Comparison of ENCODE assay signal across 23 cellular contexts in genomic region chr2:215601990-215602721, GRCh38.
DNase-seq lines count a peak whose midpoint lies in the region; ATAC-seq and TF ChIP-seq lines count a peak whose summit lies in the region.
"Had no signal": no experiment of that assay in that cellular context is flagged by ENCODE, and none has a peak within 500 bp of the region (broad histone marks: within the 10 kb centered on the region; RNA-seq: fewer than 3 reads in every experiment).

No MANE protein-coding gene starts in this region.

- intact Hi-C loops in IMR-90 (cut with micrococcal nuclease) = no loop called here

- H4K5ac ChIP-seq in IMR-90 (ENCODE audit: low read depth, low read length) = no peak overlapping the region; the same call in 1 of the 2 replicates

- H3K4me1 ChIP-seq in IMR-90 (ENCODE audit: control insufficient read depth, insufficient read depth, low read length) (peaks cover 2% of the 10 kb centered on the region), right atrium auricular region (no peaks in the 10 kb centered on the region)
- H3K4me1 ChIP-seq: A549, esophagus squamous epithelium had no signal

- H3K9ac ChIP-seq in IMR-90 (ENCODE audit: low read depth, low read length) = no peak overlapping the region

- H3K14ac ChIP-seq in IMR-90 (replicated peaks; ENCODE audit: low read depth, low read length) = no peak overlapping the region

- CTCF ChIA-PET in IMR-90 (lab: Yijun Ruan, JAX) = interaction anchor here (0.6 kb wide), 1 partner anchor 213 kb away, joined by 3 read pairs; no protein-coding TSS in a partner anchor

- no peak for ATAC-seq in IMR-90 (ENCODE audit: low read depth)
- no peak for ATAC-seq in HG03280 (IDR thresholded peaks at IDR 0.05; ENCODE audit: unreplicated experiment)
- ATAC-seq: A549, K562, mucosa of descending colon had no signal

- in situ Hi-C loops in IMR-90 (cut with MboI; ENCODE audit: low sequenced_read_pairs) = no loop called here

- H3K36me3 ChIP-seq in IMR-90 (ENCODE audit: control insufficient read depth, insufficient read depth, low read length) = no peaks in the 10 kb centered on the region
- no peaks in the 10 kb centered on the region for H3K36me3 ChIP-seq in right atrium auricular region
- H3K36me3 ChIP-seq: esophagus squamous epithelium, transverse colon had no signal

- H3K79me1 ChIP-seq in IMR-90 (ENCODE audit: low read depth in 1 of 2, low read length in 2 of 2) = no peaks in the 10 kb centered on the region

- no peak overlapping the region for H3K4ac ChIP-seq in IMR-90 (ENCODE audit: low read depth, low read length)

- H3K9me3 ChIP-seq in IMR-90 (ENCODE audit: control insufficient read depth, insufficient read depth, low read length) (no peaks in the 10 kb centered on the region), right atrium auricular region (no peaks in the 10 kb centered on the region)
- H3K9me3 ChIP-seq: A549, esophagus squamous epithelium, mucosa of descending colon, transverse colon had no signal

- POLR2A ChIA-PET in IMR-90 (lab: Charles Lee; ENCODE audit: unreplicated experiment) = interaction anchor here (0.6 kb wide), 1 partner anchor 339 kb away, joined by 6 read pairs; no protein-coding TSS in a partner anchor

- no peak for TF ChIP-seq CTCF in AG09309 (IDR thresholded peaks at IDR 0.05; ENCODE audit: control insufficient read depth, insufficient read depth, low read depth, low read length, missing control alignments)
- no peak for TF ChIP-seq CTCF in IMR-90 (conservative IDR thresholded peaks at IDR 0.05; ENCODE audit: low read depth, low read length)
- no peak for TF ChIP-seq CTCF in right atrium auricular region (IDR thresholded peaks at IDR 0.05)

- H2BK120ac ChIP-seq in IMR-90 (ENCODE audit: low read depth, low read length) = peak overlapping the region; percentile 23; the same call in 1 of the 2 replicates

- H2AK5ac ChIP-seq in IMR-90 (ENCODE audit: low read depth, low read length) = 0 out of 2 replicates have a peak overlapping the region, but pooled peaks have one; percentile 51

- no peaks in the 10 kb centered on the region for H3K9me1 ChIP-seq in IMR-90 (ENCODE audit: insufficient read depth, low read length)

- no peak overlapping the region for H4K91ac ChIP-seq in IMR-90 (ENCODE audit: insufficient read depth, low read depth, low read length)

- no peak for TF ChIP-seq POLR2A in IMR-90 (IDR thresholded peaks at IDR 0.05; ENCODE audit: low read depth, low read length)

- H2BK15ac ChIP-seq in IMR-90 (ENCODE audit: low read depth, low read length) = 0 out of 3 replicates have a peak overlapping the region, but pooled peaks have one; percentile 26

- H3K27ac ChIP-seq in IMR-90 (ENCODE audit: insufficient read depth, low read length) = no peak overlapping the region
- peak overlapping the region; percentile 27 to 45 for H3K27ac ChIP-seq in right atrium auricular region
- H3K27ac ChIP-seq: A549, esophagus squamous epithelium, transverse colon had no signal

- no TSS peak for BruUV-seq in IMR-90 (replicated peaks; lab: Mats Ljungman, UMichigan)

- H2AK9ac ChIP-seq in IMR-90 (replicated peaks; ENCODE audit: low read depth, low read length, poor library complexity) = no peak overlapping the region

- 0 out of 4 replicates have a peak overlapping the region, but pooled peaks of 1 of the 2 experiments have one; percentile 41 for H4K8ac ChIP-seq in IMR-90 (ENCODE audit: low read depth in 2 of 2, low read length in 2 of 2)

- H3K4me3 ChIP-seq in AG09309 (ENCODE audit: control insufficient read depth, low read depth, low read length) (no peak overlapping the region), IMR-90 (ENCODE audit: insufficient read depth, low read depth, low read length) (no peak overlapping the region), right atrium auricular region (no peak overlapping the region)
- H3K4me3 ChIP-seq: A549, esophagus squamous epithelium, K562, mucosa of descending colon, transverse colon had no signal

- H4K20me1 ChIP-seq in IMR-90 (ENCODE audit: insufficient read depth, low read length) = no peaks in the 10 kb centered on the region

- TF ChIP-seq RAD21 in IMR-90 (IDR thresholded peaks at IDR 0.05; ENCODE audit: low read length) = no peak

- no peak overlapping the region for H3K23ac ChIP-seq in IMR-90 (ENCODE audit: low read depth, low read length)

- H3K56ac ChIP-seq in IMR-90 (ENCODE audit: extremely low read depth, insufficient read depth, low read length) = no peak overlapping the region

- peak overlapping the region; percentile 33; the same call in 1 of the 2 replicates for H3K18ac ChIP-seq in IMR-90 (ENCODE audit: low read depth, low read length)

- H2AFZ ChIP-seq in IMR-90 (replicated peaks; ENCODE audit: low read length, poor library complexity) = no peak overlapping the region

- no peak overlapping the region; the same call in 1 of the 2 replicates for H2BK20ac ChIP-seq in IMR-90 (ENCODE audit: low read depth, low read length)

- DNase-seq in AG09309 (ENCODE audit: low read depth) = peak; percentile 71
- DNase-seq in IMR-90 = peak; percentile 88
- DNase-seq in dermis microvascular lymphatic vessel endothelial cell (ENCODE audit: low read depth in 2 of 2) = peak; percentile 93 to 97
- DNase-seq in right atrium auricular region (ENCODE audit: low spot score) = no peak
- DNase-seq in LoVo (ENCODE audit: low spot score) = no peak
- no peak for DNase-seq in OCI-M1 (lab: John Stamatoyannopoulos, UW)
- no peak for DNase-seq in COR-L47 (lab: John Stamatoyannopoulos, UW)
- DNase-seq: activated CD4-positive, CD25-positive, alpha-beta regulatory T cell; activated naive CD8-positive, alpha-beta T cell treated with anti-CD3 and anti-CD28 coated beads for 36 hours; caudate nucleus; CD4-positive, alpha-beta memory T cell; DND-41; effector CD4-positive, alpha-beta T cell; esophagus squamous epithelium; H9; mucosa of descending colon; NCI-H1048; NCI-H748 treated with DMSO at 0.1 percent for 48 hours; stimulated activated naive CD4-positive, alpha-beta T cell; transverse colon had no signal

- H2BK5ac ChIP-seq in IMR-90 (ENCODE audit: low read depth, low read length, poor library complexity, severe bottlenecking) = peak overlapping the region; percentile 65

- H3K27me3 ChIP-seq in IMR-90 (ENCODE audit: control insufficient read depth, insufficient read depth, low read length) = no peaks in the 10 kb centered on the region
- H3K27me3 ChIP-seq in right atrium auricular region = no peaks in the 10 kb centered on the region
- H3K27me3 ChIP-seq: esophagus squamous epithelium, transverse colon had no signal

- dilution Hi-C loops in IMR-90 (cut with HindIII; ENCODE audit: low sequenced_read_pairs, unreplicated experiment) = no loop called here

- H3K4me2 ChIP-seq in IMR-90 (ENCODE audit: low read depth, low read length) = peak overlapping the region; percentile 42; the same call in 1 of the 2 replicates
- H3K4me2 ChIP-seq: A549 had no signal

- WGBS in IMR-90 (ENCODE audit: extremely low coverage in 2 of 2, insufficient read length in 1 of 2), 2 experiments = no CpG with 5 or more reads among the region's 2 CpGs

TF ChIP-seq in IMR-90, 13 proteins besides CTCF, POLR2A, EP300 and RAD21:
- no peak for TF ChIP-seq SMC3 (IDR thresholded peaks at IDR 0.05; ENCODE audit: low read depth, low read length)
- TF ChIP-seq MXI1 (IDR thresholded peaks at IDR 0.05; ENCODE audit: borderline replicate concordance, low read depth, low read length) = no peak
- TF ChIP-seq RFX5 (IDR thresholded peaks at IDR 0.05; ENCODE audit: low read depth, low read length) = no peak
- TF ChIP-seq FOS (IDR thresholded peaks at IDR 0.05; ENCODE audit: low read depth, low read length) = no peak
- no peak for TF ChIP-seq CEBPB (IDR thresholded peaks at IDR 0.05; ENCODE audit: low read depth, low read length)
- no peak for TF ChIP-seq BHLHE40 (IDR thresholded peaks at IDR 0.05; ENCODE audit: low read depth, low read length)
- no peak for TF ChIP-seq RCOR1 (IDR thresholded peaks at IDR 0.05; ENCODE audit: insufficient replicate concordance, low read length)
- TF ChIP-seq USF2 (IDR thresholded peaks at IDR 0.05; ENCODE audit: low read depth, low read length) = no peak
- no peak for TF ChIP-seq CHD1 (IDR thresholded peaks at IDR 0.05; ENCODE audit: low read depth, low read length)
- no peak for TF ChIP-seq MAZ (IDR thresholded peaks at IDR 0.05; ENCODE audit: borderline replicate concordance, low read depth, low read length)
TF ChIP-seq in IMR-90: peak in this region for 0.

Comparison
In these comparisons a context has a peak if more than half of its experiments do, and no peak if none do; other contexts are left out.
1. DNase-seq: peak in AG09309 (single experiment), IMR-90 (single experiment) and dermis microvascular lymphatic vessel endothelial cell (2 of 2); none in right atrium auricular region (single experiment), LoVo (single experiment), OCI-M1 (single experiment) and COR-L47 (single experiment).